ENCODE assay signal across 3 cellular contexts in the genomic region with DNA sequence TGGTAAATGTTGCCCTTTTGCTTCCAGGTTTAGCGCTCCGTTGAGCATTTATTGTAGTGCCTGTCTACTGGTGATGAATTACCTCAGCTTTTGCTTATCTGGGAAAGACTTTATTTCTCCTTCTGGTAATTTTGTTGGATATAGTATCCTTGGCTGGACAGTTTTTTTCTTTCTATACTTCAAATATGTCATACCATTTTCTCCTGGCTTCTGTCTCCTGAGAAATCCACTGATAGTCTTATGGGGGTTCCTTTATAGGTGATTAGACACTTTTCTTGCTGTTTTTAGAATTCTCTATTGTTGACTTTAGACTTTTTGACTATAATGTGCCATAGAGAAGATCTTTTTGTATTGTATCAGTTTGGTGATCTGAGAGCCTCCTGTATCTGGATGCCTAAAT.
TF ChIP-seq lines count a peak whose summit lies in the region.

No MANE protein-coding gene starts in this region.

TF ChIP-seq in HEK293, 187 proteins besides CTCF, POLR2A, EP300 and RAD21 (continued from another document and continues in another):
- TF ChIP-seq, protein P1, sequence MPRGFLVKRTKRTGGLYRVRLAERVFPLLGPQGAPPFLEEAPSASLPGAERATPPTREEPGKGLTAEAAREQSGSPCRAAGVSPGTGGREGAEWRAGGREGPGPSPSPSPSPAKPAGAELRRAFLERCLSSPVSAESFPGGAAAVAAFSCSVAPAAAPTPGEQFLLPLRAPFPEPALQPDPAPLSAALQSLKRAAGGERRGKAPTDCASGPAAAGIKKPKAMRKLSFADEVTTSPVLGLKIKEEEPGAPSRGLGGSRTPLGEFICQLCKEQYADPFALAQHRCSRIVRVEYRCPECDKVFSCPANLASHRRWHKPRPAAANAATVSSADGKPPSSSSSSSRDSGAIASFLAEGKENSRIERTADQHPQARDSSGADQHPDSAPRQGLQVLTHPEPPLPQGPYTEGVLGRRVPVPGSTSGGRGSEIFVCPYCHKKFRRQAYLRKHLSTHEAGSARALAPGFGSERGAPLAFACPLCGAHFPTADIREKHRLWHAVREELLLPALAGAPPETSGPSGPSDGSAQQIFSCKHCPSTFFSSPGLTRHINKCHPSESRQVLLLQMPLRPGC (tag by site-specific recombination; IDR thresholded peaks at IDR 0.05), result no peak
- TF ChIP-seq SETDB1 (IDR thresholded peaks at IDR 0.05; ENCODE audit: insufficient read length, low read length) (peak; percentile 93), ZNF175 (tag by site-specific recombination; IDR thresholded peaks at IDR 0.05) (no peak), ZNF292 (tag by site-specific recombination; IDR thresholded peaks at IDR 0.05; ENCODE audit: borderline replicate concordance, low read depth) (no peak), WT1 (tag by site-specific recombination; IDR thresholded peaks at IDR 0.05) (no peak), ZNF140 (tag by site-specific recombination; IDR thresholded peaks at IDR 0.05) (no peak), ZNF677 (tag by site-specific recombination; IDR thresholded peaks at IDR 0.05) (0 out of 2 replicates have a peak, but pooled peaks have one; percentile 43), MEIS1 (CRISPR knock-in tag; IDR thresholded peaks at IDR 0.05; ENCODE audit: borderline replicate concordance) (no peak)
- TF ChIP-seq, protein P2, sequence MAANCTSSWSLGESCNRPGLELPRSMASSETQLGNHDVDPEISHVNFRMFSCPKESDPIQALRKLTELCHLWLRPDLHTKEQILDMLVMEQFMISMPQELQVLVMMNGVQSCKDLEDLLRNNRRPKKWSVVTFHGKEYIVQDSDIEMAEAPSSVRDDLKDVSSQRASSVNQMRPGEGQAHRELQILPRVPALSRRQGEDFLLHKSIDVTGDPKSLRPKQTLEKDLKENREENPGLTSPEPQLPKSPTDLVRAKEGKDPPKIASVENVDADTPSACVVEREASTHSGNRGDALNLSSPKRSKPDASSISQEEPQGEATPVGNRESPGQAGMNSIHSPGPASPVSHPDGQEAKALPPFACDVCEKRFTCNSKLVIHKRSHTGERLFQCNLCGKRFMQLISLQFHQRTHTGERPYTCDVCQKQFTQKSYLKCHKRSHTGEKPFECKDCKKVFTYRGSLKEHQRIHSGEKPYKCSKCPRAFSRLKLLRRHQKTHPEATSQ (tag by site-specific recombination; IDR thresholded peaks at IDR 0.05), result no peak
- TF ChIP-seq, protein P3, sequence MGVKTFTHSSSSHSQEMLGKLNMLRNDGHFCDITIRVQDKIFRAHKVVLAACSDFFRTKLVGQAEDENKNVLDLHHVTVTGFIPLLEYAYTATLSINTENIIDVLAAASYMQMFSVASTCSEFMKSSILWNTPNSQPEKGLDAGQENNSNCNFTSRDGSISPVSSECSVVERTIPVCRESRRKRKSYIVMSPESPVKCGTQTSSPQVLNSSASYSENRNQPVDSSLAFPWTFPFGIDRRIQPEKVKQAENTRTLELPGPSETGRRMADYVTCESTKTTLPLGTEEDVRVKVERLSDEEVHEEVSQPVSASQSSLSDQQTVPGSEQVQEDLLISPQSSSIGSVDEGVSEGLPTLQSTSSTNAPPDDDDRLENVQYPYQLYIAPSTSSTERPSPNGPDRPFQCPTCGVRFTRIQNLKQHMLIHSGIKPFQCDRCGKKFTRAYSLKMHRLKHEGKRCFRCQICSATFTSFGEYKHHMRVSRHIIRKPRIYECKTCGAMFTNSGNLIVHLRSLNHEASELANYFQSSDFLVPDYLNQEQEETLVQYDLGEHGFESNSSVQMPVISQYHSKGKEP (tag by site-specific recombination; IDR thresholded peaks at IDR 0.05), result no peak
- TF ChIP-seq, protein P4, sequence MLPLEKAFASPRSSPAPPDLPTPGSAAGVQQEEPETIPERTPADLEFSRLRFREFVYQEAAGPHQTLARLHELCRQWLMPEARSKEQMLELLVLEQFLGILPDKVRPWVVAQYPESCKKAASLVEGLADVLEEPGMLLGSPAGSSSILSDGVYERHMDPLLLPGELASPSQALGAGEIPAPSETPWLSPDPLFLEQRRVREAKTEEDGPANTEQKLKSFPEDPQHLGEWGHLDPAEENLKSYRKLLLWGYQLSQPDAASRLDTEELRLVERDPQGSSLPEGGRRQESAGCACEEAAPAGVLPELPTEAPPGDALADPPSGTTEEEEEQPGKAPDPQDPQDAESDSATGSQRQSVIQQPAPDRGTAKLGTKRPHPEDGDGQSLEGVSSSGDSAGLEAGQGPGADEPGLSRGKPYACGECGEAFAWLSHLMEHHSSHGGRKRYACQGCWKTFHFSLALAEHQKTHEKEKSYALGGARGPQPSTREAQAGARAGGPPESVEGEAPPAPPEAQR (tag by site-specific recombination; IDR thresholded peaks at IDR 0.05), result no peak

TF ChIP-seq in WTC11, 78 proteins besides CTCF, POLR2A, EP300 and RAD21 (continued from another document and continues in another):
- TF ChIP-seq, protein P5, sequence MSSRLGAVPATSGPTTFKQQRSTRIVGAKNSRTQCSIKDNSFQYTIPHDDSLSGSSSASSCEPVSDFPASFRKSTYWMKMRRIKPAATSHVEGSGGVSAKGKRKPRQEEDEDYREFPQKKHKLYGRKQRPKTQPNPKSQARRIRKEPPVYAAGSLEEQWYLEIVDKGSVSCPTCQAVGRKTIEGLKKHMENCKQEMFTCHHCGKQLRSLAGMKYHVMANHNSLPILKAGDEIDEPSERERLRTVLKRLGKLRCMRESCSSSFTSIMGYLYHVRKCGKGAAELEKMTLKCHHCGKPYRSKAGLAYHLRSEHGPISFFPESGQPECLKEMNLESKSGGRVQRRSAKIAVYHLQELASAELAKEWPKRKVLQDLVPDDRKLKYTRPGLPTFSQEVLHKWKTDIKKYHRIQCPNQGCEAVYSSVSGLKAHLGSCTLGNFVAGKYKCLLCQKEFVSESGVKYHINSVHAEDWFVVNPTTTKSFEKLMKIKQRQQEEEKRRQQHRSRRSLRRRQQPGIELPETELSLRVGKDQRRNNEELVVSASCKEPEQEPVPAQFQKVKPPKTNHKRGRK (CRISPR knock-in tag; IDR thresholded peaks at IDR 0.05; ENCODE audit: borderline replicate concordance), result no peak
- TF ChIP-seq, protein P6, sequence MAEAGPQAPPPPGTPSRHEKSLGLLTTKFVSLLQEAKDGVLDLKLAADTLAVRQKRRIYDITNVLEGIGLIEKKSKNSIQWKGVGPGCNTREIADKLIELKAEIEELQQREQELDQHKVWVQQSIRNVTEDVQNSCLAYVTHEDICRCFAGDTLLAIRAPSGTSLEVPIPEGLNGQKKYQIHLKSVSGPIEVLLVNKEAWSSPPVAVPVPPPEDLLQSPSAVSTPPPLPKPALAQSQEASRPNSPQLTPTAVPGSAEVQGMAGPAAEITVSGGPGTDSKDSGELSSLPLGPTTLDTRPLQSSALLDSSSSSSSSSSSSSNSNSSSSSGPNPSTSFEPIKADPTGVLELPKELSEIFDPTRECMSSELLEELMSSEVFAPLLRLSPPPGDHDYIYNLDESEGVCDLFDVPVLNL (CRISPR knock-in tag; IDR thresholded peaks at IDR 0.05; ENCODE audit: borderline replicate concordance, low read depth), result no peak
- no peak for TF ChIP-seq CBFB (CRISPR knock-in tag; IDR thresholded peaks at IDR 0.05; ENCODE audit: low read depth)
- TF ChIP-seq, protein P7, sequence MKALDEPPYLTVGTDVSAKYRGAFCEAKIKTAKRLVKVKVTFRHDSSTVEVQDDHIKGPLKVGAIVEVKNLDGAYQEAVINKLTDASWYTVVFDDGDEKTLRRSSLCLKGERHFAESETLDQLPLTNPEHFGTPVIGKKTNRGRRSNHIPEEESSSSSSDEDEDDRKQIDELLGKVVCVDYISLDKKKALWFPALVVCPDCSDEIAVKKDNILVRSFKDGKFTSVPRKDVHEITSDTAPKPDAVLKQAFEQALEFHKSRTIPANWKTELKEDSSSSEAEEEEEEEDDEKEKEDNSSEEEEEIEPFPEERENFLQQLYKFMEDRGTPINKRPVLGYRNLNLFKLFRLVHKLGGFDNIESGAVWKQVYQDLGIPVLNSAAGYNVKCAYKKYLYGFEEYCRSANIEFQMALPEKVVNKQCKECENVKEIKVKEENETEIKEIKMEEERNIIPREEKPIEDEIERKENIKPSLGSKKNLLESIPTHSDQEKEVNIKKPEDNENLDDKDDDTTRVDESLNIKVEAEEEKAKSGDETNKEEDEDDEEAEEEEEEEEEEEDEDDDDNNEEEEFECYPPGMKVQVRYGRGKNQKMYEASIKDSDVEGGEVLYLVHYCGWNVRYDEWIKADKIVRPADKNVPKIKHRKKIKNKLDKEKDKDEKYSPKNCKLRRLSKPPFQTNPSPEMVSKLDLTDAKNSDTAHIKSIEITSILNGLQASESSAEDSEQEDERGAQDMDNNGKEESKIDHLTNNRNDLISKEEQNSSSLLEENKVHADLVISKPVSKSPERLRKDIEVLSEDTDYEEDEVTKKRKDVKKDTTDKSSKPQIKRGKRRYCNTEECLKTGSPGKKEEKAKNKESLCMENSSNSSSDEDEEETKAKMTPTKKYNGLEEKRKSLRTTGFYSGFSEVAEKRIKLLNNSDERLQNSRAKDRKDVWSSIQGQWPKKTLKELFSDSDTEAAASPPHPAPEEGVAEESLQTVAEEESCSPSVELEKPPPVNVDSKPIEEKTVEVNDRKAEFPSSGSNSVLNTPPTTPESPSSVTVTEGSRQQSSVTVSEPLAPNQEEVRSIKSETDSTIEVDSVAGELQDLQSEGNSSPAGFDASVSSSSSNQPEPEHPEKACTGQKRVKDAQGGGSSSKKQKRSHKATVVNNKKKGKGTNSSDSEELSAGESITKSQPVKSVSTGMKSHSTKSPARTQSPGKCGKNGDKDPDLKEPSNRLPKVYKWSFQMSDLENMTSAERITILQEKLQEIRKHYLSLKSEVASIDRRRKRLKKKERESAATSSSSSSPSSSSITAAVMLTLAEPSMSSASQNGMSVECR (CRISPR knock-in tag; IDR thresholded peaks at IDR 0.05; ENCODE audit: borderline replicate concordance), result no peak

TF ChIP-seq in K562, 482 proteins besides CTCF, POLR2A, EP300 and RAD21 (continued from another document):
- TF ChIP-seq, protein P8, sequence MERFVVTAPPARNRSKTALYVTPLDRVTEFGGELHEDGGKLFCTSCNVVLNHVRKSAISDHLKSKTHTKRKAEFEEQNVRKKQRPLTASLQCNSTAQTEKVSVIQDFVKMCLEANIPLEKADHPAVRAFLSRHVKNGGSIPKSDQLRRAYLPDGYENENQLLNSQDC (CRISPR knock-in tag; IDR thresholded peaks at IDR 0.05), result no peak
- TF ChIP-seq LARP7 (IDR thresholded peaks at IDR 0.05) (no peak), ZNF175 (CRISPR knock-in tag; IDR thresholded peaks at IDR 0.05; ENCODE audit: low read depth) (no peak), ZNF133 (CRISPR knock-in tag; IDR thresholded peaks at IDR 0.05) (no peak), ZNF143 (CRISPR knock-in tag; IDR thresholded peaks at IDR 0.05) (no peak), NR2C2 (CRISPR knock-in tag; IDR thresholded peaks at IDR 0.05) (no peak), NR2C2 (tag; IDR thresholded peaks at IDR 0.05) (no peak), CCNT2 (IDR thresholded peaks at IDR 0.05; ENCODE audit: borderline replicate concordance, extremely low read depth, insufficient read length, low read depth, low read length) (no peak)
- TF ChIP-seq, protein P9, sequence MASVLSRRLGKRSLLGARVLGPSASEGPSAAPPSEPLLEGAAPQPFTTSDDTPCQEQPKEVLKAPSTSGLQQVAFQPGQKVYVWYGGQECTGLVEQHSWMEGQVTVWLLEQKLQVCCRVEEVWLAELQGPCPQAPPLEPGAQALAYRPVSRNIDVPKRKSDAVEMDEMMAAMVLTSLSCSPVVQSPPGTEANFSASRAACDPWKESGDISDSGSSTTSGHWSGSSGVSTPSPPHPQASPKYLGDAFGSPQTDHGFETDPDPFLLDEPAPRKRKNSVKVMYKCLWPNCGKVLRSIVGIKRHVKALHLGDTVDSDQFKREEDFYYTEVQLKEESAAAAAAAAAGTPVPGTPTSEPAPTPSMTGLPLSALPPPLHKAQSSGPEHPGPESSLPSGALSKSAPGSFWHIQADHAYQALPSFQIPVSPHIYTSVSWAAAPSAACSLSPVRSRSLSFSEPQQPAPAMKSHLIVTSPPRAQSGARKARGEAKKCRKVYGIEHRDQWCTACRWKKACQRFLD (CRISPR knock-in tag; IDR thresholded peaks at IDR 0.05), result no peak
- TF ChIP-seq, protein P10, sequence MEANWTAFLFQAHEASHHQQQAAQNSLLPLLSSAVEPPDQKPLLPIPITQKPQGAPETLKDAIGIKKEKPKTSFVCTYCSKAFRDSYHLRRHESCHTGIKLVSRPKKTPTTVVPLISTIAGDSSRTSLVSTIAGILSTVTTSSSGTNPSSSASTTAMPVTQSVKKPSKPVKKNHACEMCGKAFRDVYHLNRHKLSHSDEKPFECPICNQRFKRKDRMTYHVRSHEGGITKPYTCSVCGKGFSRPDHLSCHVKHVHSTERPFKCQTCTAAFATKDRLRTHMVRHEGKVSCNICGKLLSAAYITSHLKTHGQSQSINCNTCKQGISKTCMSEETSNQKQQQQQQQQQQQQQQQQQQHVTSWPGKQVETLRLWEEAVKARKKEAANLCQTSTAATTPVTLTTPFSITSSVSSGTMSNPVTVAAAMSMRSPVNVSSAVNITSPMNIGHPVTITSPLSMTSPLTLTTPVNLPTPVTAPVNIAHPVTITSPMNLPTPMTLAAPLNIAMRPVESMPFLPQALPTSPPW (CRISPR knock-in tag; IDR thresholded peaks at IDR 0.05), result no peak
- TF ChIP-seq, protein P11, sequence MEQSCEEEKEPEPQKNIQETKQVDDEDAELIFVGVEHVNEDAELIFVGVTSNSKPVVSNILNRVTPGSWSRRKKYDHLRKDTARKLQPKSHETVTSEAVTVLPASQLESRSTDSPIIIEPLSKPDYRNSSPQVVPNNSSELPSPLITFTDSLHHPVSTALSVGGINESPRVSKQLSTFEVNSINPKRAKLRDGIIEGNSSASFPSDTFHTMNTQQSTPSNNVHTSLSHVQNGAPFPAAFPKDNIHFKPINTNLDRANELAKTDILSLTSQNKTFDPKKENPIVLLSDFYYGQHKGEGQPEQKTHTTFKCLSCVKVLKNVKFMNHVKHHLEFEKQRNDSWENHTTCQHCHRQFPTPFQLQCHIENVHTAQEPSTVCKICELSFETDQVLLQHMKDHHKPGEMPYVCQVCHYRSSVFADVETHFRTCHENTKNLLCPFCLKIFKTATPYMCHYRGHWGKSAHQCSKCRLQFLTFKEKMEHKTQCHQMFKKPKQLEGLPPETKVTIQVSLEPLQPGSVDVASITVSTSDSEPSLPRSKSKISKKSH (CRISPR knock-in tag; IDR thresholded peaks at IDR 0.05), result 0 out of 2 replicates have a peak, but pooled peaks have one; percentile 41
TF ChIP-seq in K562: peak in this region for 2.
